7 cellular contexts compared by ENCODE assay signal in the genomic region with DNA sequence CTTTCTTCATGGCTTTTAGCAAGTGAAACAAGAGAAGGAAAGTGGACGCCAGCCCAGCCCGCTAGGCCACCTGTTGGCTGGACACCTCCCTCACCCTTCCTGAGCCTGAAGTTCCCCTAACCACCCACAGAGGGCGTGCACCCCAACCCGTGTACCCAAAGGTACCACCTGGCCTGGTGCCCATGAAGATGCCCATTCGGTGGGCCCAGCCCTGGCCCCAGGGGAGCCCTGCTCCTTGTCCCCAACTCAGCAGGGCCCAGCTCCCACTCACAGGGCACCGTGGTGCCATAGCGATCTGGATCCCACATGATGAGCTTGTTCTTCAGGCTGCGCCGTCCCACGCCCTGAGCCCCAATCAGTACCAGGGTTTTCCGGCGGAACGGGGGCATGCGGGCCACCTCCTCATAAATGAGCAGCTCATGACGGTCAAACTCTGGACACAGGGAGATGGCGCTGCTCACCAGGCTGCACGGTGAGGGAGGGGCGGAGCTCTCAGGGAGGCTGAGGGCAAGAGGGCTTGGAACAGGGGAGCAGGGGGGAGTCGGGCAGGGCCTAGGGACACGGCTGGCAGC. TPM values are rescaled to one million over a fixed set of nuclear protein-coding genes. Genes with fewer than 3 reads are reported as not detected.
DNase-seq lines count a peak whose midpoint lies in the region; ATAC-seq, FAIRE-seq and TF ChIP-seq lines count a peak whose summit lies in the region.

No MANE protein-coding gene starts in this region.

- H3K9me1 ChIP-seq in endothelial cell of umbilical vein (replicated peaks; ENCODE audit: control insufficient read depth, extremely low read depth, insufficient read depth, low read length): no peaks in the 10 kb centered on the region

- H3K27me3 ChIP-seq in endothelial cell of umbilical vein (ENCODE audit: control insufficient read depth in 2 of 2, insufficient read depth in 2 of 2, low read length in 2 of 2): no peaks in the 10 kb centered on the region

- H2AFZ ChIP-seq in endothelial cell of umbilical vein (ENCODE audit: low read depth, low read length): no peak overlapping the region

- TF ChIP-seq POLR2A in endothelial cell of umbilical vein (IDR thresholded peaks at IDR 0.05; ENCODE audit: low read depth, low read length): no peak

- no peak overlapping the region for H3K4me2 ChIP-seq in endothelial cell of umbilical vein (ENCODE audit: insufficient read depth, low read length)

- H3K4me1 Mint-ChIP-seq in activated CD4-positive, alpha-beta memory T cell treated with anti-CD3 and anti-CD28 coated beads for 36 hours (ENCODE audit: low read depth): no peaks in the 10 kb centered on the region
- peaks cover 4% of the 10 kb centered on the region for H3K4me1 Mint-ChIP-seq in osteocyte (ENCODE audit: unreplicated experiment)

- TF ChIP-seq CTCF in GM10266 (IDR thresholded peaks at IDR 0.05; ENCODE audit: control insufficient read depth, insufficient read depth, low read depth, missing control alignments) (peak; percentile 71), endothelial cell of umbilical vein (IDR thresholded peaks at IDR 0.05; ENCODE audit: extremely low read depth in 1 of 2, insufficient read depth in 1 of 2, low read depth in 1 of 2, low read length in 2 of 2) (peak; percentile 58 to 77), osteocyte (IDR thresholded peaks at IDR 0.05) (peak; percentile 58)

- ATAC-seq in GM21723 (IDR thresholded peaks at IDR 0.05; ENCODE audit: unreplicated experiment): no peak
- ATAC-seq in HG03520 (IDR thresholded peaks at IDR 0.05; ENCODE audit: unreplicated experiment): no peak

- POLR2A ChIA-PET in activated CD4-positive, alpha-beta memory T cell treated with anti-CD3 and anti-CD28 coated beads for 36 hours (lab: Charles Lee): no interaction called here
- POLR2A ChIA-PET in endothelial cell of umbilical vein (lab: Charles Lee): no interaction called here

- H3K9me3 ChIP-seq in endothelial cell of umbilical vein (replicated peaks; ENCODE audit: control insufficient read depth, insufficient read depth, low read length): no peaks in the 10 kb centered on the region

- H3K27ac ChIP-seq in endothelial cell of umbilical vein (ENCODE audit: insufficient read depth, low read depth, low read length): no peak overlapping the region

- no peak overlapping the region for H3K4me3 ChIP-seq in endothelial cell of umbilical vein (replicated peaks in 1 of 3; ENCODE audit: insufficient read depth in 1 of 3, low read depth in 1 of 3, low read length in 3 of 3)

- no peaks in the 10 kb centered on the region for H4K20me1 ChIP-seq in endothelial cell of umbilical vein (replicated peaks; ENCODE audit: control insufficient read depth, extremely low read depth, insufficient read depth, low read length)

- intact Hi-C loops in activated CD4-positive, alpha-beta memory T cell treated with anti-CD3 and anti-CD28 coated beads for 36 hours (cut with micrococcal nuclease): no loop called here
- intact Hi-C loops in endothelial cell of umbilical vein (cut with micrococcal nuclease): no loop called here

- no peaks in the 10 kb centered on the region for H3K36me3 Mint-ChIP-seq in activated CD4-positive, alpha-beta memory T cell treated with anti-CD3 and anti-CD28 coated beads for 36 hours
- no peaks in the 10 kb centered on the region for H3K36me3 Mint-ChIP-seq in osteocyte (ENCODE audit: unreplicated experiment)

- dilution Hi-C loops in endothelial cell of umbilical vein (cut with MboI; ENCODE audit: extremely low pct_ligation_motif_present, low sequenced_read_pairs): no loop called here

- no peak overlapping the region for H3K27ac Mint-ChIP-seq in activated CD4-positive, alpha-beta memory T cell treated with anti-CD3 and anti-CD28 coated beads for 36 hours
- H3K27ac Mint-ChIP-seq in osteocyte (ENCODE audit: unreplicated experiment): no peak overlapping the region

- CTCF ChIA-PET in activated CD4-positive, alpha-beta memory T cell treated with anti-CD3 and anti-CD28 coated beads for 36 hours (lab: Charles Lee): interaction anchor here (0.8 to 4.4 kb wide), 16 partner anchors 8 to 288 kb away, joined by 3 to 60 read pairs (median 6); no protein-coding TSS in a partner anchor
- CTCF ChIA-PET in endothelial cell of umbilical vein (lab: Charles Lee): interaction anchor here (0.6 to 4.7 kb wide), 20 partner anchors 11 to 288 kb away, joined by 3 to 69 read pairs (median 4); a partner anchor contains a TSS

- no peaks in the 10 kb centered on the region for H3K79me2 ChIP-seq in endothelial cell of umbilical vein (ENCODE audit: control insufficient read depth, insufficient read depth, low read length)

- H3K4me1 ChIP-seq in endothelial cell of umbilical vein (ENCODE audit: control insufficient read depth, extremely low read depth, insufficient read depth, low read length): no peaks in the 10 kb centered on the region

- H3K4me3 Mint-ChIP-seq in activated CD4-positive, alpha-beta memory T cell treated with anti-CD3 and anti-CD28 coated beads for 36 hours: no peak overlapping the region
- H3K4me3 Mint-ChIP-seq in osteocyte (ENCODE audit: unreplicated experiment): no peak overlapping the region

- no peak for FAIRE-seq in endothelial cell of umbilical vein (lab: Jason Lieb, UNC)

- BruUV-seq in endothelial cell of umbilical vein (replicated peaks; lab: Mats Ljungman, UMichigan): no TSS peak

- no peaks in the 10 kb centered on the region for H3K9me3 Mint-ChIP-seq in activated CD4-positive, alpha-beta memory T cell treated with anti-CD3 and anti-CD28 coated beads for 36 hours
- no peaks in the 10 kb centered on the region for H3K9me3 Mint-ChIP-seq in osteocyte (ENCODE audit: unreplicated experiment)

- H3K9ac ChIP-seq in endothelial cell of umbilical vein (replicated peaks; ENCODE audit: extremely low read depth, insufficient read depth, low read length): no peak overlapping the region

- DNase-seq in GM10266 (ENCODE audit: extremely low spot score): peak; percentile 61
- DNase-seq in NAMALWA (ENCODE audit: low spot score): peak; percentile 66
- peak; percentile 62 for DNase-seq in activated CD4-positive, alpha-beta memory T cell treated with anti-CD3 and anti-CD28 coated beads for 36 hours
- DNase-seq in endothelial cell of umbilical vein (ENCODE audit: low read depth, low spot score): peak; percentile 21
- no peak for DNase-seq in osteocyte (ENCODE audit: extremely low spot score, unreplicated experiment)

- no peaks in the 10 kb centered on the region for H3K27me3 Mint-ChIP-seq in activated CD4-positive, alpha-beta memory T cell treated with anti-CD3 and anti-CD28 coated beads for 36 hours
- peaks cover 6% of the 10 kb centered on the region for H3K27me3 Mint-ChIP-seq in osteocyte (ENCODE audit: unreplicated experiment)

- no peaks in the 10 kb centered on the region for H3K36me3 ChIP-seq in endothelial cell of umbilical vein (ENCODE audit: control insufficient read depth in 2 of 2, extremely low read depth in 1 of 2, insufficient read depth in 2 of 2, low read length in 2 of 2)

TF ChIP-seq in endothelial cell of umbilical vein, 7 proteins besides CTCF, POLR2A, EP300 and RAD21 (continues in another document):
- TF ChIP-seq JUN (IDR thresholded peaks at IDR 0.05; ENCODE audit: borderline replicate concordance, insufficient read depth, insufficient read length, low read depth): no peak
- TF ChIP-seq GATA2 (IDR thresholded peaks at IDR 0.05; ENCODE audit: insufficient read depth, insufficient read length, low read depth, low read length): no peak
- no peak for TF ChIP-seq EZH2 (IDR thresholded peaks at IDR 0.05; ENCODE audit: borderline replicate concordance, low read depth, low read length, severe bottlenecking)
- TF ChIP-seq POLR2AphosphoS5 (IDR thresholded peaks at IDR 0.05; ENCODE audit: insufficient read depth, low read depth, low read length): no peak
- no peak for TF ChIP-seq MYC (IDR thresholded peaks at IDR 0.05; ENCODE audit: low read depth, low read length)

RNA-seq across cellular contexts. Expression of a gene that starts 26.8 kb away (rescaled TPM):
- 1 to 10 TPM; 1.8 to 2.0 TPM for total RNA-seq in activated CD4-positive, alpha-beta memory T cell treated with anti-CD3 and anti-CD28 coated beads for 36 hours
- total RNA-seq in endothelial cell of umbilical vein (1.2 and 1.6 TPM in 2 replicates), osteocyte (3.5 and 4.4 TPM in 2 replicates)
- polyA plus RNA-seq in endothelial cell of umbilical vein: 1.2 and 1.4 TPM in 2 replicates
- 1.1 and 1.3 TPM in 2 replicates for polyA plus RNA-seq in endothelial cell of umbilical vein (2011; cell fraction: cytosol; rRNA removed)
- 1.6 TPM in 2 replicates for polyA plus RNA-seq in endothelial cell of umbilical vein (2011; cell fraction: nucleus; rRNA removed)
- polyA plus RNA-seq in endothelial cell of umbilical vein (2012): 1.1 and 2.6 TPM in 2 replicates
- polyA minus RNA-seq in endothelial cell of umbilical vein: 0.91 and 2.2 TPM in 2 replicates
- polyA minus RNA-seq in endothelial cell of umbilical vein (2011; cell fraction: cytosol; rRNA and poly(A)+ RNA removed): 7.9 TPM
- 0.29 and 1.0 TPM in 2 replicates for polyA minus RNA-seq in endothelial cell of umbilical vein (2011; cell fraction: nucleus; rRNA and poly(A)+ RNA removed)

RNA-seq across cellular contexts. Expression of a gene that starts 33.5 kb away (rescaled TPM):
- not detected for total RNA-seq in activated CD4-positive, alpha-beta memory T cell treated with anti-CD3 and anti-CD28 coated beads for 36 hours
- total RNA-seq in endothelial cell of umbilical vein (not detected in 2 replicates), osteocyte (not detected in 2 replicates)
- not detected in 2 replicates for polyA plus RNA-seq in endothelial cell of umbilical vein
- not detected in 2 replicates for polyA plus RNA-seq in endothelial cell of umbilical vein (2011; cell fraction: cytosol; rRNA removed)
- polyA plus RNA-seq in endothelial cell of umbilical vein (2011; cell fraction: nucleus; rRNA removed): not detected in 2 replicates
- polyA plus RNA-seq in endothelial cell of umbilical vein (2012): not detected in 2 replicates
- polyA minus RNA-seq in endothelial cell of umbilical vein: not detected in 2 replicates
- polyA minus RNA-seq in endothelial cell of umbilical vein (2011; cell fraction: cytosol; rRNA and poly(A)+ RNA removed): not detected
- polyA minus RNA-seq in endothelial cell of umbilical vein (2011; cell fraction: nucleus; rRNA and poly(A)+ RNA removed): not detected in 2 replicates

RNA-seq across cellular contexts. Expression of a gene that starts 47.6 kb away (rescaled TPM):
- total RNA-seq in activated CD4-positive, alpha-beta memory T cell treated with anti-CD3 and anti-CD28 coated beads for 36 hours: under 1 TPM; 0.41 to 0.62 TPM
- total RNA-seq in endothelial cell of umbilical vein: 10.8 and 11.3 TPM in 2 replicates
- polyA plus RNA-seq in endothelial cell of umbilical vein: 5.4 and 6.1 TPM in 2 replicates
- 3.0 and 4.9 TPM in 2 replicates for polyA plus RNA-seq in endothelial cell of umbilical vein (2011; cell fraction: cytosol; rRNA removed)
- 54.8 and 65.0 TPM in 2 replicates for polyA plus RNA-seq in endothelial cell of umbilical vein (2011; cell fraction: nucleus; rRNA removed)
- 7.3 and 8.6 TPM in 2 replicates for polyA plus RNA-seq in endothelial cell of umbilical vein (2012)
- 8.8 and 12.2 TPM in 2 replicates for polyA minus RNA-seq in endothelial cell of umbilical vein
- 4.1 TPM for polyA minus RNA-seq in endothelial cell of umbilical vein (2011; cell fraction: cytosol; rRNA and poly(A)+ RNA removed)
- polyA minus RNA-seq in endothelial cell of umbilical vein (2011; cell fraction: nucleus; rRNA and poly(A)+ RNA removed): 14.7 and 19.7 TPM in 2 replicates
- 5.9 and 6.1 TPM in 2 replicates for total RNA-seq in osteocyte
